8 cellular contexts compared by ENCODE assay signal in the genomic region with DNA sequence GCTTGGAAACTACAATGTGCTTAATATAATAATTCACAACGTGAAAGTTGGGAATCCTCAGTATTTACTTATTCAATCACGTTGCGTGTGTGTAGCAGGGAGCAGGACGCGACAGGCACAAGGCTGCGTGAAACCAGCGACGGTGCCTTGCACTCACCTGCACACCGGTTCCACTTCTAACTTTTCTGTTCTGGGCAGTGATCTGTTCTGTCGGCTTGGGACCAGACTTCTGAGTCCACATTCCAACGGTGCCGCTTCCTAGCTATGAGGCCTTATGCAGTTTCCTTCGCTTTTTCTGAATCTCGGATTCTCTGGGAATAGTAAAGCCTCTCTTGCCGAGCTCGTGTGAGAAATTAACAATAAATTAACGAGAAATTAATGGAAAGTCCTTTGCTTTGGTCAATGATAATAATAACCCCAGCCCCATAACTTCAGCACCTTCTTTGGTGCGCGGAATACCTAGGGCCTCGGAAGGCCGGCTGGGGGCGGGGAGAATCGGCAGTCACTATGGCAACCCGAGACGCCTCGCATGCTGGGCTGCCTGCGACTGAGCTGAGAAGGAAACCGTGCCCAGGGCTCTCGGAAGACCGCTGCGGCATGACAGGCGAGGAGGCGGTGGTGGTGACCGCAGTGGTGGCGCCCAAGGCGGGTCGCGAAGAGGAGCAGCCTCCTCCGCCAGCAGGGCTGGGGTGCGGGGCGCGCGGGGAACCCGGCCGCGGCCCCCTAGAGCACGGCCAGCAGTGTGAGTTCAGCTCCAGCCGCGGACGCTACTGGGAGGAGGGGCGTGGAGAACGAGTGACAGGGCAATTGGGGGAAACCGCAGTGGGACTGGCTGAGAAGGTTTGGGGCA. TPM values are rescaled to one million over a fixed set of nuclear protein-coding genes. Genes with fewer than 3 reads are reported as not detected.
DNase-seq lines count a peak whose midpoint lies in the region; ATAC-seq lines count a peak whose summit lies in the region.

A gene with protein sequence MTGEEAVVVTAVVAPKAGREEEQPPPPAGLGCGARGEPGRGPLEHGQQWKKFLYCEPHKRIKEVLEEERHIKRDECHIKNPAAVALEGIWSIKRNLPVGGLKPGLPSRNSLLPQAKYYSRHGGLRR (plus strand): TSS at position 530 of the 850 bp plus-strand sequence. CDS start 68 bp downstream, at position 598.

- peak; percentile 86 for DNase-seq in NCI-H69 (lab: John Stamatoyannopoulos, UW)
- peak; percentile 20 for DNase-seq in activated T-helper 1 cell treated with Interleukin-2 at 50 U/mL for 16 hours (ENCODE audit: low read depth)
- peak; percentile 30 for DNase-seq in fibroblast of peridontal ligament (ENCODE audit: extremely low read depth)
- DNase-seq in naive B cell: peak; percentile 28
- peak; percentile 21 to 76 for DNase-seq in stimulated activated effector memory CD8-positive, alpha-beta T cell treated with anti-CD3 and anti-CD28 coated beads, Interleukin-12 subunit alpha, Interleukin-12 subunit beta, amount 100 ng/mL, for 72 hours (ENCODE audit: low spot score in 2 of 2)
- DNase-seq in NCI-H1694 treated with DMSO at 0.1 percent for 48 hours (lab: John Stamatoyannopoulos, UW): no peak

- H3K4me3 Mint-ChIP-seq in naive B cell: peak within 1 kb of the TSS; percentile 35 to 90 (median 80)
- peak within 1 kb of the TSS; percentile 76 for H3K4me3 Mint-ChIP-seq in stimulated activated effector memory CD8-positive, alpha-beta T cell treated with anti-CD3 and anti-CD28 coated beads, Interleukin-12 subunit alpha, Interleukin-12 subunit beta, amount 100 ng/mL, for 72 hours

- peaks cover 42 to 48% (median 44%) of the 10 kb centered on the region in 3 donors for H3K27me3 Mint-ChIP-seq in naive B cell

- peak within 1 kb of the TSS in 2 of 6 donors; percentile 67 to 90 for H3K27ac Mint-ChIP-seq in naive B cell
- H3K27ac Mint-ChIP-seq in stimulated activated effector memory CD8-positive, alpha-beta T cell treated with anti-CD3 and anti-CD28 coated beads, Interleukin-12 subunit alpha, Interleukin-12 subunit beta, amount 100 ng/mL, for 72 hours: peak within 1 kb of the TSS; percentile 54

- ATAC-seq in GM18498 (IDR thresholded peaks at IDR 0.05; ENCODE audit: unreplicated experiment): peak; percentile 93
- peak; percentile 82 for ATAC-seq in HG02852 (IDR thresholded peaks at IDR 0.05; ENCODE audit: unreplicated experiment)
- ATAC-seq in naive B cell (ENCODE audit: low read depth in 2 of 2): peak; percentile 77 to 80
- ATAC-seq in stimulated activated effector memory CD8-positive, alpha-beta T cell treated with anti-CD3 and anti-CD28 coated beads, Interleukin-12 subunit alpha, Interleukin-12 subunit beta, amount 100 ng/mL, for 72 hours: peak; percentile 94

- H3K4me1 Mint-ChIP-seq in naive B cell: peaks cover 10 to 12% (median 11%) of the 10 kb centered on the region in 3 donors
- H3K4me1 Mint-ChIP-seq in stimulated activated effector memory CD8-positive, alpha-beta T cell treated with anti-CD3 and anti-CD28 coated beads, Interleukin-12 subunit alpha, Interleukin-12 subunit beta, amount 100 ng/mL, for 72 hours: peaks cover 10% of the 10 kb centered on the region

- H3K9me3 Mint-ChIP-seq in naive B cell: no peaks in the 10 kb centered on the region
- no peaks in the 10 kb centered on the region for H3K9me3 Mint-ChIP-seq in stimulated activated effector memory CD8-positive, alpha-beta T cell treated with anti-CD3 and anti-CD28 coated beads, Interleukin-12 subunit alpha, Interleukin-12 subunit beta, amount 100 ng/mL, for 72 hours

- H3K36me3 Mint-ChIP-seq in naive B cell: no peaks in the 10 kb centered on the region
- H3K36me3 Mint-ChIP-seq in stimulated activated effector memory CD8-positive, alpha-beta T cell treated with anti-CD3 and anti-CD28 coated beads, Interleukin-12 subunit alpha, Interleukin-12 subunit beta, amount 100 ng/mL, for 72 hours: no peaks in the 10 kb centered on the region

RNA-seq across cellular contexts. Expression of the gene that starts here (rescaled TPM):
- not detected for polyA plus RNA-seq in naive B cell (ENCODE audit: low read depth in 6 of 6)

Comparison
In these comparisons a context has a peak if more than half of its experiments do, and no peak if none do; other contexts are left out.
1. Peak in DNase-seq and ATAC-seq in naive B cell; RNA of the gene not detected or under 1 TPM.